In the genomic region with DNA sequence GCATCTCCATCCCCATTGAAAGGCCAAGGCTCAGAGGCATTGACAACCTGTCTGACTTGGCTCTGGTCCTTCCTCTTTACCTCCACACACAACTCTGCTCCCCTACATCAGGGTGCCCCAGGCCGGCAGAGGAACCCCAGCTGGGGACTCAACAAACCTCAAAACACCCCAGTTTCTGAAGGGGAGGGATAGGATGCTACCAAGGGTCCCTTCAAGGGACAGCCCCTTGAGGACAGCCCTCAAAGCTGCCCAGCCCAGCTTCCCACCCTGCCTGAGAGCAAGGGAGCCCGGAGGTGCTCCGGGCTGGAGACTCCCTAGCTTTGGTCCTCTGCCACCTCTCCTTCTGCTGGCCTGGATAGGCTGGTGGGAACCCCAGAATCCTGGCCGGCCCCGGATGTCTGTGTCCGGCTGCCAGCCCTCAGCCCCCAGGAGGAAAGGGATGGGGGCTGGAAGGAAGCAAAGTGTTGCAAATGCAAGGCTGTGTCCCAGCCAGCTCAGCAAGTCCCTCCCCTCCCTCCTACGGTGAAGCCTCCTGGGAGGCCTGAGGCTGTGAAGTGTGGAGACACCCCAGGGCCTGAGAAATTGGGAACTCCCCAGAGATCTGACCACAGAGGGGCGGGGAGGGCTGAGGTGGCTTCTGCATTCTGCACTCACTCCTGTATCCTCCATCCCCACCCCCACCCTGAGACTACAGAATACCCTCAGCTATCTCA, we compare ENCODE assay signal across 9 cellular contexts. TPM values are rescaled to one million over a fixed set of nuclear protein-coding genes. Genes with fewer than 3 reads are reported as not detected.
DNase-seq lines count a peak whose midpoint lies in the region; ATAC-seq, FAIRE-seq and TF ChIP-seq lines count a peak whose summit lies in the region.
"Had no signal": no experiment of that assay in that cellular context is flagged by ENCODE, and none has a peak within 500 bp of the region (broad histone marks: within the 10 kb centered on the region; RNA-seq: fewer than 3 reads in every experiment).

No MANE protein-coding gene starts in this region.

- DNase-seq in NCI-H1436 (lab: John Stamatoyannopoulos, UW): peak; percentile 58
- no peak for DNase-seq in NCI-H1436 treated with DMSO at 0.1 percent for 48 hours (lab: John Stamatoyannopoulos, UW)
- DNase-seq in RPMI7951 (ENCODE audit: low read depth): peak; percentile 64
- DNase-seq in astrocyte (ENCODE audit: low read depth): peak; percentile 32
- peak; percentile 84 for DNase-seq in lower lobe of right lung
- DNase-seq in uterus: peak in 1 of 2 donors; percentile 30
- no peak for DNase-seq in NCI-H2171 treated with DMSO at 0.1 percent for 48 hours (lab: John Stamatoyannopoulos, UW)

- ATAC-seq in lower lobe of right lung (peak; percentile 30 to 62), HG02981 (IDR thresholded peaks at IDR 0.05; ENCODE audit: unreplicated experiment) (no peak)

- TF ChIP-seq POLR2A in uterus (IDR thresholded peaks at IDR 0.05): no peak

- H3K9me3 Mint-ChIP-seq in astrocyte (ENCODE audit: unreplicated experiment): no peaks in the 10 kb centered on the region

- H3K9ac ChIP-seq in astrocyte (ENCODE audit: low read length): no peak overlapping the region

- peaks cover 13% of the 10 kb centered on the region for H3K36me3 Mint-ChIP-seq in astrocyte (ENCODE audit: low read depth, unreplicated experiment)

- H3K36me3 ChIP-seq in astrocyte (ENCODE audit: insufficient read depth, low read length): peaks cover 17% of the 10 kb centered on the region
- H3K36me3 ChIP-seq in lower lobe of right lung: peaks cover 12% of the 10 kb centered on the region
- no peaks in the 10 kb centered on the region for H3K36me3 ChIP-seq in uterus

- no peak overlapping the region for H2AFZ ChIP-seq in astrocyte (ENCODE audit: low read depth, low read length)

- peak overlapping the region; percentile 82 for H3K4me3 Mint-ChIP-seq in astrocyte (ENCODE audit: unreplicated experiment)

- H3K79me2 ChIP-seq in astrocyte (ENCODE audit: insufficient read depth, low read length): peaks cover 36% of the 10 kb centered on the region

- H3K4me3 ChIP-seq in astrocyte (ENCODE audit: insufficient read depth, low read depth, low read length) (no peak overlapping the region), lower lobe of right lung (no peak overlapping the region), uterus (no peak overlapping the region)

- H3K4me1 Mint-ChIP-seq in astrocyte (ENCODE audit: low read depth, unreplicated experiment): peaks cover 39% of the 10 kb centered on the region

- H3K27me3 Mint-ChIP-seq in astrocyte (ENCODE audit: low read depth, unreplicated experiment): no peaks in the 10 kb centered on the region

- TF ChIP-seq CTCF in astrocyte (IDR thresholded peaks at IDR 0.05; ENCODE audit: insufficient read depth, low read depth, low read length) (no peak), lower lobe of right lung (IDR thresholded peaks at IDR 0.05) (no peak), uterus (IDR thresholded peaks at IDR 0.05) (no peak)

- no peak overlapping the region for H3K27ac ChIP-seq in astrocyte (ENCODE audit: low read depth, low read length)
- H3K27ac ChIP-seq in lower lobe of right lung: peak overlapping the region; percentile 49
- peak overlapping the region; percentile 72 to 82 for H3K27ac ChIP-seq in uterus

- H3K9me3 ChIP-seq in astrocyte (ENCODE audit: insufficient read depth, low read depth, low read length) (no peaks in the 10 kb centered on the region), lower lobe of right lung (no peaks in the 10 kb centered on the region), uterus (no peaks in the 10 kb centered on the region)

- peak overlapping the region; percentile 53 for H3K27ac Mint-ChIP-seq in astrocyte (ENCODE audit: unreplicated experiment)

- H3K4me1 ChIP-seq in astrocyte (ENCODE audit: insufficient read depth, low read length) (peaks cover 50% of the 10 kb centered on the region), lower lobe of right lung (peaks cover 70% of the 10 kb centered on the region), uterus (peaks cover 0 to 4% of the 10 kb centered on the region in 2 donors)

- peak overlapping the region; percentile 87 for H3K4me2 ChIP-seq in astrocyte (ENCODE audit: low read length)

- H3K27me3 ChIP-seq in astrocyte (ENCODE audit: insufficient read depth, low read length) (no peaks in the 10 kb centered on the region), lower lobe of right lung (ENCODE audit: low read depth) (no peaks in the 10 kb centered on the region), uterus (no peaks in the 10 kb centered on the region)

- peaks cover 39% of the 10 kb centered on the region for H4K20me1 ChIP-seq in astrocyte (ENCODE audit: insufficient read depth, low read length)

- intact Hi-C loops in lower lobe of right lung (cut with DNase I) (no loop called here), uterus (cut with DNase I; ENCODE audit: low total_unique reads) (no loop called here)

- no peak for FAIRE-seq in astrocyte (lab: Jason Lieb, UNC)
- FAIRE-seq: A204.1 had no signal

RNA-seq across cellular contexts. Expression of a gene that starts 1.1 kb away (rescaled TPM):
- 31.7 and 47.7 TPM in 2 replicates for total RNA-seq in RPMI7951 (2014; rRNA removed; shearing (Covaris generic))
- 185 and 213 TPM in 2 replicates for total RNA-seq in astrocyte
- 34.7 TPM for total RNA-seq in lower lobe of right lung
- 10 to 100 TPM; 14.7 to 93.3 (median 53.0) TPM for total RNA-seq in uterus

RNA-seq across cellular contexts. Expression of a gene that starts 25.2 kb away (rescaled TPM):
- total RNA-seq in RPMI7951 (2014; rRNA removed; shearing (Covaris generic)): 0.29 and 0.84 TPM in 2 replicates
- total RNA-seq in astrocyte (3.5 and 4.2 TPM in 2 replicates), lower lobe of right lung (9.7 TPM), uterus (10 to 100 TPM in 2 of 4 donors, 1 to 10 TPM in 1, not detected in 1; 5.2 to 20.2 (median 14.4) TPM)

RNA-seq across cellular contexts. Expression of a gene that starts 25.2 kb away (rescaled TPM):
- total RNA-seq in RPMI7951 (2014; rRNA removed; shearing (Covaris generic)): 0.12 and 0.39 TPM in 2 replicates
- total RNA-seq in astrocyte (0.32 and 0.87 TPM in 2 replicates), lower lobe of right lung (2.1 TPM), uterus (10 to 100 TPM in 1 of 4 donors, under 1 TPM in 1, not detected in 2; 0.35 to 21.3 TPM)

RNA-seq across cellular contexts. Expression of a gene that starts 45.2 kb away (rescaled TPM):
- total RNA-seq in RPMI7951 (2014; rRNA removed; shearing (Covaris generic)): 115 and 121 TPM in 2 replicates
- total RNA-seq in astrocyte (94.1 and 99.6 TPM in 2 replicates), lower lobe of right lung (68.9 TPM), uterus (100 to 1,000 TPM in 1 of 4 donors, 10 to 100 TPM in 3; 27.4 to 161 (median 91.2) TPM)

RNA-seq across cellular contexts. Expression of a gene that starts 57.1 kb away (rescaled TPM):
- total RNA-seq in RPMI7951 (2014; rRNA removed; shearing (Covaris generic)): 45.1 and 52.7 TPM in 2 replicates
- 71.9 and 73.1 TPM in 2 replicates for total RNA-seq in astrocyte
- total RNA-seq in lower lobe of right lung: 63.2 TPM
- 10 to 100 TPM; 25.9 to 77.4 (median 65.2) TPM for total RNA-seq in uterus

Comparison
In these comparisons a context has a peak if more than half of its experiments do, and no peak if none do; other contexts are left out.
1. DNase-seq: peak in NCI-H1436 (single experiment), RPMI7951 (single experiment), astrocyte (single experiment) and lower lobe of right lung (single experiment); none in NCI-H1436 treated with DMSO at 0.1 percent for 48 hours (single experiment) and NCI-H2171 treated with DMSO at 0.1 percent for 48 hours (single experiment).